Comparison of ENCODE assay signal across 22 cellular contexts in genomic region chr1:99348375-99349132, GRCh38.
DNase-seq lines count a peak whose midpoint lies in the region; ATAC-seq, FAIRE-seq and TF ChIP-seq lines count a peak whose summit lies in the region.
"Had no signal": no experiment of that assay in that cellular context is flagged by ENCODE, and none has a peak within 500 bp of the region (broad histone marks: within the 10 kb centered on the region; RNA-seq: fewer than 3 reads in every experiment).

No MANE protein-coding gene starts in this region.

- DNase-seq in NCI-H82 (lab: John Stamatoyannopoulos, UW) (peak; percentile 59), NCI-H82 treated with DMSO at 0.1 percent for 48 hours (lab: John Stamatoyannopoulos, UW; ENCODE audit: unreplicated experiment) (no peak), astrocyte (ENCODE audit: low read depth) (peak; percentile 53), myocyte (ENCODE audit: low read depth) (peak; percentile 84), prostate gland (ENCODE audit: low spot score) (no peak), mesenteric fat pad (ENCODE audit: low spot score) (no peak), occipital lobe (lab: John Stamatoyannopoulos, UW) (no peak)
- DNase-seq: 8988T; CD8-positive, alpha-beta T cell; GF-D8; MV-4-11; NCI-H1417; NCI-H187 treated with DMSO at 0.1 percent for 48 hours; NCI-H526 treated with DMSO at 0.1 percent for 48 hours had no signal

- no peak for TF ChIP-seq CTCF in astrocyte (IDR thresholded peaks at IDR 0.05; ENCODE audit: insufficient read depth, low read depth, low read length)
- no peak for TF ChIP-seq CTCF in prostate gland (IDR thresholded peaks at IDR 0.05)

- H3K27ac ChIP-seq in astrocyte (ENCODE audit: low read depth, low read length) = no peak overlapping the region
- no peak overlapping the region for H3K27ac ChIP-seq in prostate gland
- H3K27ac ChIP-seq: BLaER1, SK-N-MC had no signal

- intact Hi-C loops in prostate gland (cut with DNase I) = no loop called here

- H3K4me3 ChIP-seq in astrocyte (ENCODE audit: insufficient read depth, low read depth, low read length) (no peak overlapping the region), prostate gland (no peak overlapping the region)
- H3K4me3 ChIP-seq: BLaER1, SK-N-MC had no signal

- H3K36me3 ChIP-seq in astrocyte (ENCODE audit: insufficient read depth, low read length) = no peaks in the 10 kb centered on the region
- no peaks in the 10 kb centered on the region for H3K36me3 ChIP-seq in prostate gland
- H3K36me3 ChIP-seq: BLaER1 had no signal

- H3K36me3 Mint-ChIP-seq in astrocyte (ENCODE audit: low read depth, unreplicated experiment) = no peaks in the 10 kb centered on the region
- H3K36me3 Mint-ChIP-seq: CD8-positive, alpha-beta T cell; IgD-negative memory B cell had no signal

- H3K4me1 ChIP-seq in astrocyte (ENCODE audit: insufficient read depth, low read length) (no peaks in the 10 kb centered on the region), prostate gland (replicated peaks) (no peaks in the 10 kb centered on the region)
- H3K4me1 ChIP-seq: BLaER1 had no signal

- 58% methylated on average over 5 of the region's 5 CpGs for WGBS in prostate gland

- no peaks in the 10 kb centered on the region for H3K9me3 Mint-ChIP-seq in astrocyte (ENCODE audit: unreplicated experiment)
- H3K9me3 Mint-ChIP-seq: CD8-positive, alpha-beta T cell had no signal

- FAIRE-seq in astrocyte (lab: Jason Lieb, UNC) = no peak
- FAIRE-seq: GM12891, GM18507 had no signal

- no peak overlapping the region for H3K4me2 ChIP-seq in astrocyte (ENCODE audit: low read length)
- H3K4me2 ChIP-seq: BLaER1 had no signal

- peaks cover 8% of the 10 kb centered on the region for H3K4me1 Mint-ChIP-seq in astrocyte (ENCODE audit: low read depth, unreplicated experiment)
- H3K4me1 Mint-ChIP-seq: IgD-negative memory B cell had no signal

- no peaks in the 10 kb centered on the region for H3K27me3 ChIP-seq in astrocyte (ENCODE audit: insufficient read depth, low read length)
- H3K27me3 ChIP-seq in prostate gland (replicated peaks; ENCODE audit: insufficient read depth) = no peaks in the 10 kb centered on the region
- H3K27me3 ChIP-seq: BLaER1 had no signal

- no peak for TF ChIP-seq POLR2A in prostate gland (IDR thresholded peaks at IDR 0.05)

- H3K9me3 ChIP-seq in astrocyte (ENCODE audit: insufficient read depth, low read depth, low read length) (no peaks in the 10 kb centered on the region), prostate gland (no peaks in the 10 kb centered on the region)
- H3K9me3 ChIP-seq: BLaER1 had no signal

- H3K27me3 Mint-ChIP-seq in astrocyte (ENCODE audit: low read depth, unreplicated experiment) = no peaks in the 10 kb centered on the region
- H3K27me3 Mint-ChIP-seq: IgD-negative memory B cell had no signal

- no peaks in the 10 kb centered on the region for H3K79me2 ChIP-seq in astrocyte (ENCODE audit: insufficient read depth, low read length)

- H3K9ac ChIP-seq in astrocyte (ENCODE audit: low read length) = no peak overlapping the region
- H3K9ac ChIP-seq: BLaER1 had no signal

- H3K27ac Mint-ChIP-seq in astrocyte (ENCODE audit: unreplicated experiment) = no peak overlapping the region
- H3K27ac Mint-ChIP-seq: CD8-positive, alpha-beta T cell; IgD-negative memory B cell had no signal

- H3K4me3 Mint-ChIP-seq in astrocyte (ENCODE audit: unreplicated experiment) = no peak overlapping the region
- H3K4me3 Mint-ChIP-seq: CD8-positive, alpha-beta T cell; IgD-negative memory B cell had no signal

- no peak overlapping the region for H2AFZ ChIP-seq in astrocyte (ENCODE audit: low read depth, low read length)

- no peak for ATAC-seq in GM19023 (IDR thresholded peaks at IDR 0.05; ENCODE audit: unreplicated experiment)
- ATAC-seq: CD8-positive, alpha-beta T cell; HCT116; Right ventricle myocardium inferior had no signal

- no peaks in the 10 kb centered on the region for H4K20me1 ChIP-seq in astrocyte (ENCODE audit: insufficient read depth, low read length)
- H4K20me1 ChIP-seq: BLaER1 had no signal

Comparison
In these comparisons a context has a peak if more than half of its experiments do, and no peak if none do; other contexts are left out.
1. DNase-seq: peak in NCI-H82 (single experiment), astrocyte (single experiment) and myocyte (single experiment); none in NCI-H82 treated with DMSO at 0.1 percent for 48 hours (single experiment), prostate gland (single experiment), mesenteric fat pad (single experiment) and occipital lobe (single experiment).